14 cellular contexts compared by ENCODE assay signal in genomic region chr3:123660276-123660675, GRCh38.
DNase-seq lines count a peak whose midpoint lies in the region; ATAC-seq and TF ChIP-seq lines count a peak whose summit lies in the region.
"Had no signal": no experiment of that assay in that cellular context is flagged by ENCODE, and none has a peak within 500 bp of the region (broad histone marks: within the 10 kb centered on the region; RNA-seq: fewer than 3 reads in every experiment).

No MANE protein-coding gene starts in this region.

- H3K9me3 ChIP-seq in adipocyte (ENCODE audit: control insufficient read depth, low read length): no peaks in the 10 kb centered on the region
- no peaks in the 10 kb centered on the region for H3K9me3 ChIP-seq in duodenal mucosa (ENCODE audit: control insufficient read depth in 1 of 2, low read length in 2 of 2)
- H3K9me3 ChIP-seq in muscle layer of colon (ENCODE audit: low read length): no peaks in the 10 kb centered on the region
- no peaks in the 10 kb centered on the region for H3K9me3 ChIP-seq in thyroid gland
- H3K9me3 ChIP-seq in T-helper 17 cell (ENCODE audit: control insufficient read depth, low read length, poor library complexity, severe bottlenecking): no peaks in the 10 kb centered on the region
- H3K9me3 ChIP-seq: SJCRH30 had no signal

- peak overlapping the region; percentile 87 for H3K9ac ChIP-seq in adipocyte (ENCODE audit: low read length)
- no peak overlapping the region for H3K9ac ChIP-seq in duodenal mucosa (ENCODE audit: low read depth in 1 of 2, low read length in 2 of 2)
- no peak overlapping the region for H3K9ac ChIP-seq in muscle layer of colon (ENCODE audit: low read length)

- peak; percentile 53 for DNase-seq in adipocyte (ENCODE audit: low read depth)
- peak; percentile 78 to 87 for DNase-seq in thyroid gland
- DNase-seq in T-helper 17 cell: no peak
- DNase-seq in activated CD8-positive, alpha-beta T cell treated with anti-CD3 and anti-CD28 coated beads, Interleukin-2, amount 10 ng/mL, durations not matched to agents 7 days and 5 days: no peak
- DNase-seq: activated CD8-positive, alpha-beta T cell treated with anti-CD3 and anti-CD28 coated beads for 36 hours; DND-41; effector memory CD4-positive, alpha-beta T cell; KG1; stimulated activated naive CD8-positive, alpha-beta T cell treated with anti-CD3 and anti-CD28 coated beads, Interleukin-15, Interleukin-2, amounts not matched to agents 100 U/mL and 50 U/mL, for 24 hours had no signal

- no peaks in the 10 kb centered on the region for H3K4me1 Mint-ChIP-seq in T-helper 17 cell
- H3K4me1 Mint-ChIP-seq in activated CD8-positive, alpha-beta T cell treated with anti-CD3 and anti-CD28 coated beads, Interleukin-2, amount 10 ng/mL, durations not matched to agents 7 days and 5 days (ENCODE audit: low read depth): no peaks in the 10 kb centered on the region

- H3K4me3 ChIP-seq in adipocyte (ENCODE audit: low read length) (peak overlapping the region; percentile 39), duodenal mucosa (ENCODE audit: low read depth in 1 of 2, low read length in 2 of 2) (no peak overlapping the region), muscle layer of colon (ENCODE audit: low read depth in 1 of 2, low read length in 2 of 2) (no peak overlapping the region), thyroid gland (replicated peaks in 1 of 3) (no peak overlapping the region)
- H3K4me3 ChIP-seq: SJCRH30 had no signal

- H3K36me3 Mint-ChIP-seq in T-helper 17 cell (ENCODE audit: low read depth): peaks cover 5% of the 10 kb centered on the region
- H3K36me3 Mint-ChIP-seq in activated CD8-positive, alpha-beta T cell treated with anti-CD3 and anti-CD28 coated beads, Interleukin-2, amount 10 ng/mL, durations not matched to agents 7 days and 5 days (ENCODE audit: low read depth): no peaks in the 10 kb centered on the region

- no peaks in the 10 kb centered on the region for H3K27me3 ChIP-seq in adipocyte (replicated peaks; ENCODE audit: control insufficient read depth, insufficient read depth, low read length)
- no peaks in the 10 kb centered on the region for H3K27me3 ChIP-seq in duodenal mucosa (ENCODE audit: control insufficient read depth in 1 of 2, insufficient read depth in 2 of 2, low read length in 2 of 2)
- no peaks in the 10 kb centered on the region for H3K27me3 ChIP-seq in muscle layer of colon (ENCODE audit: control insufficient read depth in 1 of 2, insufficient read depth in 2 of 2, low read length in 2 of 2)
- no peaks in the 10 kb centered on the region for H3K27me3 ChIP-seq in thyroid gland
- H3K27me3 ChIP-seq: SJCRH30 had no signal

- H3K4me3 Mint-ChIP-seq in T-helper 17 cell: no peak overlapping the region
- H3K4me3 Mint-ChIP-seq in activated CD8-positive, alpha-beta T cell treated with anti-CD3 and anti-CD28 coated beads, Interleukin-2, amount 10 ng/mL, durations not matched to agents 7 days and 5 days: no peak overlapping the region
- H3K4me3 Mint-ChIP-seq: activated CD8-positive, alpha-beta T cell treated with anti-CD3 and anti-CD28 coated beads for 36 hours had no signal

- no peak for TF ChIP-seq CTCF in thyroid gland (IDR thresholded peaks at IDR 0.05)

- no peaks in the 10 kb centered on the region for H3K9me3 Mint-ChIP-seq in activated CD8-positive, alpha-beta T cell treated with anti-CD3 and anti-CD28 coated beads, Interleukin-2, amount 10 ng/mL, durations not matched to agents 7 days and 5 days (ENCODE audit: insufficient read depth)
- H3K9me3 Mint-ChIP-seq: activated CD8-positive, alpha-beta T cell treated with anti-CD3 and anti-CD28 coated beads for 36 hours; neural crest cell had no signal

- 17 to 21% methylated on average over 2 of the region's 2 CpGs for WGBS in thyroid gland, 2 donors

- POLR2A ChIA-PET in activated CD8-positive, alpha-beta T cell treated with anti-CD3 and anti-CD28 coated beads, Interleukin-2, amount 10 ng/mL, durations not matched to agents 7 days and 5 days (lab: Charles Lee): no interaction called here

- no peak overlapping the region for H3K27ac Mint-ChIP-seq in T-helper 17 cell
- no peak overlapping the region for H3K27ac Mint-ChIP-seq in activated CD8-positive, alpha-beta T cell treated with anti-CD3 and anti-CD28 coated beads, Interleukin-2, amount 10 ng/mL, durations not matched to agents 7 days and 5 days
- H3K27ac Mint-ChIP-seq: activated CD8-positive, alpha-beta T cell treated with anti-CD3 and anti-CD28 coated beads for 36 hours had no signal

- peak in 1 of 2 donors; percentile 43 for TF ChIP-seq POLR2A in thyroid gland (IDR thresholded peaks at IDR 0.05)

- ATAC-seq in T-helper 17 cell (no peak), GM21528 (IDR thresholded peaks at IDR 0.05; ENCODE audit: low FRiP score, unreplicated experiment) (no peak)
- no peak for ATAC-seq in activated CD8-positive, alpha-beta T cell treated with anti-CD3 and anti-CD28 coated beads, Interleukin-2, amount 10 ng/mL, durations not matched to agents 7 days and 5 days
- ATAC-seq: activated CD8-positive, alpha-beta T cell treated with anti-CD3 and anti-CD28 coated beads for 36 hours; stimulated activated naive CD8-positive, alpha-beta T cell treated with anti-CD3 and anti-CD28 coated beads, Interleukin-15, Interleukin-2, amounts not matched to agents 100 U/mL and 50 U/mL, for 24 hours had no signal

- H3K36me3 ChIP-seq in adipocyte (ENCODE audit: control insufficient read depth, insufficient read depth, low read length, severe bottlenecking) (peaks cover 36% of the 10 kb centered on the region), duodenal mucosa (ENCODE audit: control insufficient read depth in 1 of 2, insufficient read depth in 2 of 2, low read length in 2 of 2) (no peaks in the 10 kb centered on the region), muscle layer of colon (ENCODE audit: insufficient read depth, low read length) (peaks cover 80% of the 10 kb centered on the region), thyroid gland (no peaks in the 10 kb centered on the region)
- H3K36me3 ChIP-seq: SJCRH30 had no signal

- intact Hi-C loops in thyroid gland (cut with DNase I): no loop called here

- H3K27ac ChIP-seq in duodenal mucosa (ENCODE audit: low read depth, low read length): peak overlapping the region; percentile 51
- peak overlapping the region; percentile 89 for H3K27ac ChIP-seq in muscle layer of colon (ENCODE audit: low read depth, low read length)
- peak overlapping the region; percentile 87 to 99 (median 94) for H3K27ac ChIP-seq in thyroid gland
- H3K27ac ChIP-seq: SJCRH30 had no signal

- peaks cover 25% of the 10 kb centered on the region for H3K27me3 Mint-ChIP-seq in T-helper 17 cell
- peaks cover 6% of the 10 kb centered on the region for H3K27me3 Mint-ChIP-seq in activated CD8-positive, alpha-beta T cell treated with anti-CD3 and anti-CD28 coated beads, Interleukin-2, amount 10 ng/mL, durations not matched to agents 7 days and 5 days (ENCODE audit: low read depth)

- H3K4me1 ChIP-seq in adipocyte (ENCODE audit: control insufficient read depth, insufficient read depth, low read length) (peaks cover 70% of the 10 kb centered on the region), duodenal mucosa (ENCODE audit: control insufficient read depth in 1 of 2, insufficient read depth in 2 of 2, low read length in 2 of 2) (peaks cover 14 to 54% of the 10 kb centered on the region in 2 donors), muscle layer of colon (ENCODE audit: insufficient read depth, low read length) (peaks cover 89% of the 10 kb centered on the region), thyroid gland (peaks cover 57 to 58% of the 10 kb centered on the region in 2 donors)

- CTCF ChIA-PET in activated CD8-positive, alpha-beta T cell treated with anti-CD3 and anti-CD28 coated beads, Interleukin-2, amount 10 ng/mL, durations not matched to agents 7 days and 5 days (lab: Charles Lee): interaction anchor here (0.7 to 2.5 kb wide), 3 partner anchors 8 to 64 kb away, joined by 4 to 10 read pairs (median 10); no protein-coding TSS in a partner anchor

Comparison
In these comparisons a context has a peak if more than half of its experiments do, and no peak if none do; other contexts are left out.
1. DNase-seq: peak in adipocyte (single experiment) and thyroid gland (2 of 2); none in T-helper 17 cell (0 of 3) and activated CD8-positive, alpha-beta T cell treated with anti-CD3 and anti-CD28 coated beads, Interleukin-2, amount 10 ng/mL, durations not matched to agents 7 days and 5 days (single experiment).
2. Peak in every context shown above with its lines, with median percentiles within 50 percentile points of each other: H3K27ac ChIP-seq.